In the genomic region with DNA sequence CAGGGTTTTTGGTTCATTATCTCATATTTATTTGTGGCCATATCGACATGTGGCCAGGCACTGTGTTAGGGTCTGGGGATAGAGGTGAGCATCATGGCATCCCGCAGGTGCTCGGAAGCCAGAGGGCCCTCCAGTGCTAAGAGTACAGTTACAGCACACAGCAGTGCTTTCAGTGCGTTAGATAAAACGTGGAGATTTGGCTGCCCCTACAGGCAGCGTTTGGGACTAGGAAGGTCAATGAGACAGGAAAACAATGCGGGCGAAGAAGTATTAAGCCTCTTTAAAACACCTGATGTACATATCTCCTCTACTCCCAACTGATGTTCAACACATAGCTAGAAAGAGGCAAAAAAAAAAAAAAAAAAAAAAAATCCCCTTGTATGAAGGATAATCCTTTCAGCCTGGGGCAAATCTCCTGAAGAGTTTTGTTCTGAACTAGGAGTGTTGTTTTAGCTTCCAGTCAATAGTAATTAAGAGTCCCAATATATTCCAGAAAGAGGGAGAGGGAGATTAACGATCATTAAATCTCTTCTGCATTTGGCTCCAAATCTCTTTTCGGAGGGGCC, we compare ENCODE assay signal across 11 cellular contexts.
A peak's percentile ranks its signal among the peaks of the same experiment; 100 is the strongest.
DNase-seq lines count a peak whose midpoint lies in the region; ATAC-seq and TF ChIP-seq lines count a peak whose summit lies in the region.
"Had no signal": no experiment of that assay in that cellular context is flagged by ENCODE, and none has a peak within 500 bp of the region (broad histone marks: within the 10 kb centered on the region; RNA-seq: fewer than 3 reads in every experiment).

No MANE protein-coding gene starts in this region.

- no peaks in the 10 kb centered on the region for H3K27me3 ChIP-seq in WERI-Rb-1 (ENCODE audit: insufficient read depth, low read depth, severe bottlenecking)
- no peaks in the 10 kb centered on the region for H3K27me3 ChIP-seq in heart right ventricle
- H3K27me3 ChIP-seq: ovary had no signal

- no peak overlapping the region for H3K4me3 ChIP-seq in WERI-Rb-1 (ENCODE audit: low read depth, low read length)
- no peak overlapping the region for H3K4me3 ChIP-seq in heart right ventricle
- H3K4me3 ChIP-seq: ovary had no signal

- peak in 7 of 8 donors; percentile 32 to 70 (median 51) for ATAC-seq in heart right ventricle
- ATAC-seq in HG03025 (IDR thresholded peaks at IDR 0.05; ENCODE audit: low FRiP score, unreplicated experiment), result no peak
- no peak for ATAC-seq in GM21390 (IDR thresholded peaks at IDR 0.05; ENCODE audit: unreplicated experiment)

- H3K36me3 ChIP-seq in WERI-Rb-1, result no peaks in the 10 kb centered on the region
- peaks cover 0 to 68% (median 0%) of the 10 kb centered on the region in 9 donors for H3K36me3 ChIP-seq in heart right ventricle
- H3K36me3 ChIP-seq: ovary had no signal

- 51 to 53% methylated on average over 10 of the region's 10 CpGs for WGBS in heart right ventricle, 2 donors

- H3K9me3 ChIP-seq in WERI-Rb-1 (ENCODE audit: severe bottlenecking) (no peaks in the 10 kb centered on the region), heart right ventricle (no peaks in the 10 kb centered on the region)
- H3K9me3 ChIP-seq: ovary had no signal

- DNase-seq in NCI-H187 (lab: John Stamatoyannopoulos, UW) (peak; percentile 43 to 78), NCI-H187 treated with DMSO at 0.1 percent for 48 hours (lab: John Stamatoyannopoulos, UW) (no peak), WERI-Rb-1 (peak; percentile 76), heart right ventricle (no peak), HUDEP-2 (lab: John Stamatoyannopoulos, UW; ENCODE audit: unreplicated experiment in 76 of 76) (no peak)
- DNase-seq: ovary had no signal

- TF ChIP-seq CTCF in WERI-Rb-1 (IDR thresholded peaks at IDR 0.05; ENCODE audit: low read depth, low read length) (peak; percentile 59), heart right ventricle (IDR thresholded peaks at IDR 0.05) (peak in 7 of 9 donors; percentile 16 to 50 (median 23))

- peaks cover 27 to 85% (median 64%) of the 10 kb centered on the region in 9 donors for H3K4me1 ChIP-seq in heart right ventricle

- peak overlapping the region; percentile 49 for H3K27ac ChIP-seq in WERI-Rb-1
- H3K27ac ChIP-seq in heart right ventricle, result peak overlapping the region in 6 of 10 donors; percentile 3 to 62 (median 50)
- peak overlapping the region; percentile 39 for H3K27ac ChIP-seq in temporal lobe (ENCODE audit: low read depth, low read length)
- H3K27ac ChIP-seq: KMS-11, VCaP had no signal

- intact Hi-C loops in heart right ventricle (cut with DNase I), result no loop called here

Comparison
In these comparisons a context has a peak if more than half of its experiments do, and no peak if none do; other contexts are left out.
1. DNase-seq: peak in NCI-H187 (2 of 2) and WERI-Rb-1 (single experiment); none in NCI-H187 treated with DMSO at 0.1 percent for 48 hours (single experiment), heart right ventricle (0 of 2) and HUDEP-2 (0 of 76).
2. ATAC-seq: peak in heart right ventricle (7 of 8); none in HG03025 (single experiment) and GM21390 (single experiment).
3. Peak in every context shown above with its lines, with median percentiles within 50 percentile points of each other: H3K27ac ChIP-seq.